Comparison of ENCODE assay signal across 29 cellular contexts in the genomic region with DNA sequence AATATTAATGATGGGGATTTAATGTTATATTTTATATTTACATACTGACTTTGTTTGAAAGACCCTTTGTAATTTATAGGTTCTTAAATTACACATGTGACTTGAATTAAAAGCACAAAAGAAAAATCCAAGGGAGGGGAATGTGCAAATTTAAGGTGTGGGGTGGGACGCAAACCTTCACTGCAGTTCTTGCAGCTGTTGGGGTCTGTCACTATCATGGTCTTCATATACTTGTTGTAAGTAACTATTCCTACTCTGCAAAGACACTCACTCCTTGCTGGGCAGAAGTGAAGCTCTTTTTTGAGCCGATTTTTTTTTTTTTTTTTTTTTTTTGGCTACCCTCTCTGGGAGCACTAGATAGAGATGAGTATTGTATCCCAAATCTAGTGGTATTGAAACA.
"Had no signal": no experiment of that assay in that cellular context is flagged by ENCODE, and none has a peak within 500 bp of the region (broad histone marks: within the 10 kb centered on the region; RNA-seq: fewer than 3 reads in every experiment).

No MANE protein-coding gene starts in this region.

- H3K4me1 ChIP-seq: ascending aorta had no signal

- H3K36me3 ChIP-seq: ascending aorta, brain microvascular endothelial cell, esophagus muscularis mucosa, gastrocnemius medialis, heart left ventricle had no signal

- H3K27ac ChIP-seq: ascending aorta, brain microvascular endothelial cell, esophagus muscularis mucosa, foreskin keratinocyte, gastrocnemius medialis, heart left ventricle had no signal

- H3K4me3 ChIP-seq: ascending aorta, esophagus muscularis mucosa, gastrocnemius medialis, heart left ventricle had no signal

- ATAC-seq: activated naive CD4-positive, alpha-beta T cell treated with anti-CD3 and anti-CD28 coated beads, Interleukin-2, amount 50 U/mL, for 72 hours; activated T-cell treated with anti-CD3 and anti-CD28 coated beads, Interleukin-2, amount 50 U/mL, for 72 hours; effector memory CD8-positive, alpha-beta T cell; foreskin keratinocyte; gastrocnemius medialis; heart left ventricle; T-helper 17 cell; WTC11 had no signal

- DNase-seq: activated CD4-positive, alpha-beta memory T cell treated with anti-CD3 and anti-CD28 coated beads, Interleukin-2, amount 10 ng/mL, durations not matched to agents 7 days and 5 days; activated CD4-positive, alpha-beta T cell treated with anti-CD3 and anti-CD28 coated beads for 1 hour; activated CD4-positive, alpha-beta T cell treated with anti-CD3 and anti-CD28 coated beads for 4 hours; activated CD4-positive, alpha-beta T cell treated with anti-CD3 and anti-CD28 coated beads, Interleukin-2, amount 10 ng/mL, durations not matched to agents 7 days and 5 days; activated CD4-positive, alpha-beta T cell treated with anti-CD3 and anti-CD28 coated beads, Interleukin-2, amount 50 U/mL, for 4 hours; activated CD8-positive, alpha-beta memory T cell treated with anti-CD3 and anti-CD28 coated beads, Interleukin-2, amount 50 U/mL, for 48 hours; activated gamma-delta T cell; activated naive CD4-positive, alpha-beta T cell; activated naive CD4-positive, alpha-beta T cell treated with anti-CD3 and anti-CD28 coated beads, Interleukin-2, amount 10 ng/mL, durations not matched to agents 7 days and 5 days; activated naive CD8-positive, alpha-beta T cell treated with anti-CD3 and anti-CD28 coated beads, Interleukin-2, amount 10 ng/mL, durations not matched to agents 7 days and 5 days; activated T-cell treated with anti-CD3 and anti-CD28 coated beads for 4 hours; activated T-cell treated with anti-CD3 and anti-CD28 coated beads, Interleukin-2, amount 50 U/mL, for 24 hours; activated T-cell treated with anti-CD3 and anti-CD28 coated beads, Interleukin-2, amount 50 U/mL, for 72 hours; brain microvascular endothelial cell; cortex of kidney; dermis blood vessel endothelial cell; effector CD4-positive, alpha-beta T cell; effector memory CD8-positive, alpha-beta T cell; erythroblast; foreskin keratinocyte; gastrocnemius medialis; glutamatergic neuron; heart left ventricle; T-helper 17 cell; T1000 had no signal

- H3K27me3 ChIP-seq: ascending aorta, brain microvascular endothelial cell, esophagus muscularis mucosa, foreskin keratinocyte, gastrocnemius medialis, heart left ventricle had no signal
